18 cellular contexts compared by ENCODE assay signal in the genomic region with DNA sequence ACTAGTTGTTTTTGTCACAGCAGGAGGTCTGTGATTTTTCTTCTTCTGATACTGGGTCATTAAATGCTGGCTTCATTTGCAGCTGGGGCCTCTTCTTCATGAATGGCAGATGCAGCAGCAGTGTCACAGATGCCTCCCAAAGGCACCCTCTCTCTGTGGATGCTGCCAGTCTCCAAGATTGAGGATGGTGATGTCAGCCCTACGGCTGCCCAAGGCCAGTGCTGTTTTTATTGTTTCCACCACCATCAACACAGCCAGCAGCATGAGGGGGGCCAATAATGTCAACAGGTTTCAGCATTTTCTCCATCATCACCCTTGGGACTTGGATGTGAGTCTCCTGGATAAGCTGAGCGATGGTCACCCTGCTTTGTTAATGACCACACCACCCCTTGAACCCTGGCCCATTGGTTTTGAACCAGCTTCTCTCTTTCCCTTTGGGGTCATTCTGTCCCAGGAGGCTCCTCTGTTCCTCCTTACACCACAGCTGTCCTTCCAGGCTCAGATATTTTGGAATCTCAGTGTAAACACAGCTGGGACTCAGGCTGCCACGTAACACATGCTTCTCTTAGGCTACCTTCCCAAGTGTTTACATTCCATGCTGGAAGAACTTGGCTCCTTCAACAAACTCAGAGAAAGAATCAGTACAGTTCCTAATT.
DNase-seq lines count a peak whose midpoint lies in the region; ATAC-seq and TF ChIP-seq lines count a peak whose summit lies in the region.
"Had no signal": no experiment of that assay in that cellular context is flagged by ENCODE, and none has a peak within 500 bp of the region (broad histone marks: within the 10 kb centered on the region; RNA-seq: fewer than 3 reads in every experiment).

No MANE protein-coding gene starts in this region.

- POLR2A ChIA-PET in HEK293 (lab: Yijun Ruan, JAX) = no interaction called here

- TF ChIP-seq POLR2A in sigmoid colon (IDR thresholded peaks at IDR 0.05) = no peak

- H3K9me3 Mint-ChIP-seq in chondrocyte (ENCODE audit: low read depth) = peaks cover 9% of the 10 kb centered on the region
- H3K9me3 Mint-ChIP-seq: activated T-cell treated with anti-CD3 and anti-CD28 coated beads, Interleukin-2, amount 50 U/mL, for 24 hours had no signal

- H3K4me1 ChIP-seq in HEK293 (ENCODE audit: control insufficient read depth, insufficient read depth, low read length) = no peaks in the 10 kb centered on the region
- peaks cover 0 to 25% (median 17%) of the 10 kb centered on the region in 4 donors for H3K4me1 ChIP-seq in sigmoid colon
- H3K4me1 ChIP-seq: BE2C, right lobe of liver had no signal

- WGBS in sigmoid colon, 2 donors = 79 to 84% methylated on average over 3 of the region's 3 CpGs

- H3K27ac Mint-ChIP-seq in chondrocyte (ENCODE audit: unreplicated experiment) = peak overlapping the region; percentile 72
- H3K27ac Mint-ChIP-seq: activated T-cell treated with anti-CD3 and anti-CD28 coated beads, Interleukin-2, amount 50 U/mL, for 24 hours had no signal

- H3K27me3 ChIP-seq in sigmoid colon = no peaks in the 10 kb centered on the region
- H3K27me3 ChIP-seq: right lobe of liver had no signal

- no peak for TF ChIP-seq CTCF in HEK293 (tag by site-specific recombination; IDR thresholded peaks at IDR 0.05)
- TF ChIP-seq CTCF in chondrocyte (IDR thresholded peaks at IDR 0.05) = no peak
- no peak for TF ChIP-seq CTCF in sigmoid colon (IDR thresholded peaks at IDR 0.05)

- ATAC-seq in GM21723 (IDR thresholded peaks at IDR 0.05; ENCODE audit: unreplicated experiment) = no peak
- ATAC-seq: PC-3 had no signal

- CTCF ChIA-PET in HEK293 (lab: Yijun Ruan, JAX) = interaction anchor here (0.5 to 3.7 kb wide), 8 partner anchors 8 to 756 kb away, joined by 3 to 40 read pairs (median 4); no protein-coding TSS in a partner anchor

- H3K36me3 ChIP-seq in HEK293 (ENCODE audit: control insufficient read depth in 2 of 2, insufficient read depth in 1 of 2, low read length in 2 of 2) (no peaks in the 10 kb centered on the region), sigmoid colon (no peaks in the 10 kb centered on the region)
- H3K36me3 ChIP-seq: BE2C, right lobe of liver had no signal

- H3K9me3 ChIP-seq in HEK293 (ENCODE audit: control insufficient read depth, insufficient read depth, low read depth, low read length) (no peaks in the 10 kb centered on the region), sigmoid colon (no peaks in the 10 kb centered on the region)
- H3K9me3 ChIP-seq: BE2C, right lobe of liver had no signal

- H3K36me3 Mint-ChIP-seq in chondrocyte (ENCODE audit: low read depth) = peaks cover 5% of the 10 kb centered on the region

- intact Hi-C loops in sigmoid colon (cut with DNase I) = loop anchor here (5.0 to 10.0 kb wide), 3 partner anchors 230 to 483 kb away; no protein-coding TSS in a partner anchor

- H3K4me1 Mint-ChIP-seq in chondrocyte (ENCODE audit: low read depth) = peaks cover 31% of the 10 kb centered on the region

- no peak for TF ChIP-seq EP300 in sigmoid colon (IDR thresholded peaks at IDR 0.05)

- H3K4me3 Mint-ChIP-seq in chondrocyte (ENCODE audit: unreplicated experiment) = no peak overlapping the region
- H3K4me3 Mint-ChIP-seq: activated T-cell treated with anti-CD3 and anti-CD28 coated beads, Interleukin-2, amount 50 U/mL, for 24 hours had no signal

- DNase-seq in chondrocyte (ENCODE audit: low spot score) (no peak), hippocampal formation (lab: John Stamatoyannopoulos, UW) (peak; percentile 7 to 22), sigmoid colon (peak; percentile 63), hepatic stellate cell (ENCODE audit: low spot score) (no peak)
- DNase-seq in activated naive CD4-positive, alpha-beta T cell (lab: John Stamatoyannopoulos, UW) = no peak
- DNase-seq in activated CD4-positive, alpha-beta T cell treated with anti-CD3 and anti-CD28 coated beads for 48 hours = no peak
- DNase-seq: activated CD4-positive, alpha-beta T cell treated with anti-CD3 and anti-CD28 coated beads, Interleukin-2, amount 50 U/mL, for 48 hours; activated T-cell treated with anti-CD3 and anti-CD28 coated beads, Interleukin-2, amount 50 U/mL, for 24 hours; BE2C; Calu3; islet precursor cell; MV-4-11; NCI-H2107; NCI-H748 treated with DMSO at 0.1 percent for 48 hours; PC-3; right lobe of liver had no signal

- H3K4me3 ChIP-seq in HEK293 (ENCODE audit: low read depth, low read length) = no peak overlapping the region
- H3K4me3 ChIP-seq in sigmoid colon = no peak overlapping the region
- H3K4me3 ChIP-seq: right lobe of liver had no signal

- H3K27ac ChIP-seq in HEK293 (ENCODE audit: extremely low read depth, low read depth, low read length) = no peak overlapping the region
- H3K27ac ChIP-seq in sigmoid colon = peak overlapping the region in 2 of 4 donors; percentile 45 to 49
- H3K27ac ChIP-seq: right lobe of liver had no signal

- H3K27me3 Mint-ChIP-seq in chondrocyte (ENCODE audit: low read depth) = no peaks in the 10 kb centered on the region

TF ChIP-seq in HEK293, 187 proteins besides CTCF, POLR2A, EP300 and RAD21:
- TF ChIP-seq ZNF175 (tag by site-specific recombination; IDR thresholded peaks at IDR 0.05) = no peak
- TF ChIP-seq SCRT2 (tag by site-specific recombination; IDR thresholded peaks at IDR 0.05) = 0 out of 2 replicates have a peak, but pooled peaks have one; percentile 17
TF ChIP-seq in HEK293: peak in this region for 1.

Comparison
In these comparisons a context has a peak if more than half of its experiments do, and no peak if none do; other contexts are left out.
1. DNase-seq: peak in hippocampal formation (2 of 2) and sigmoid colon (single experiment); none in chondrocyte (single experiment), hepatic stellate cell (single experiment), activated naive CD4-positive, alpha-beta T cell (0 of 4) and activated CD4-positive, alpha-beta T cell treated with anti-CD3 and anti-CD28 coated beads for 48 hours (single experiment).